1 cellular context compared by ENCODE assay signal in genomic region chr21:45330075-45330781, GRCh38.
TF ChIP-seq lines count a peak whose summit lies in the region.

No MANE protein-coding gene starts in this region.

TF ChIP-seq in SK-N-SH, 30 proteins besides CTCF, POLR2A, EP300 and RAD21 (continued from another document):
- no peak for TF ChIP-seq RCOR1 (IDR thresholded peaks at IDR 0.05; ENCODE audit: low read length)
- TF ChIP-seq MXI1 (IDR thresholded peaks at IDR 0.05; ENCODE audit: low read depth, low read length): no peak
- TF ChIP-seq CHD2 (IDR thresholded peaks at IDR 0.05; ENCODE audit: low read length, partially characterized antibody): no peak
- no peak for TF ChIP-seq TAF1 (IDR thresholded peaks at IDR 0.05; ENCODE audit: borderline replicate concordance, low read depth, low read length)
- TF ChIP-seq YY1 (IDR thresholded peaks at IDR 0.05; ENCODE audit: low read depth): no peak
- TF ChIP-seq REST (IDR thresholded peaks at IDR 0.05; ENCODE audit: low read depth, low read length): 0 out of 2 replicates have a peak, but pooled peaks have one; percentile 21
- TF ChIP-seq NRF1 (IDR thresholded peaks at IDR 0.05; ENCODE audit: low read depth, low read length): no peak
- TF ChIP-seq MEF2A (IDR thresholded peaks at IDR 0.05; ENCODE audit: borderline replicate concordance, low read depth): no peak
- no peak for TF ChIP-seq SMC3 (IDR thresholded peaks at IDR 0.05; ENCODE audit: low read depth, low read length)
- peak; percentile 89 for TF ChIP-seq TEAD4 (IDR thresholded peaks at IDR 0.05; ENCODE audit: borderline replicate concordance, insufficient read depth)
- TF ChIP-seq TCF12 (IDR thresholded peaks at IDR 0.05): peak; percentile 80
- 0 out of 2 replicates have a peak, but pooled peaks have one; percentile 33 for TF ChIP-seq ZBTB33 (IDR thresholded peaks at IDR 0.05; ENCODE audit: borderline replicate concordance, low read depth)
- no peak for TF ChIP-seq FOXJ3 (CRISPR knock-in tag; IDR thresholded peaks at IDR 0.05)
- no peak for TF ChIP-seq SIN3A (IDR thresholded peaks at IDR 0.05; ENCODE audit: borderline replicate concordance, low read depth, low read length)
- TF ChIP-seq, protein P1, sequence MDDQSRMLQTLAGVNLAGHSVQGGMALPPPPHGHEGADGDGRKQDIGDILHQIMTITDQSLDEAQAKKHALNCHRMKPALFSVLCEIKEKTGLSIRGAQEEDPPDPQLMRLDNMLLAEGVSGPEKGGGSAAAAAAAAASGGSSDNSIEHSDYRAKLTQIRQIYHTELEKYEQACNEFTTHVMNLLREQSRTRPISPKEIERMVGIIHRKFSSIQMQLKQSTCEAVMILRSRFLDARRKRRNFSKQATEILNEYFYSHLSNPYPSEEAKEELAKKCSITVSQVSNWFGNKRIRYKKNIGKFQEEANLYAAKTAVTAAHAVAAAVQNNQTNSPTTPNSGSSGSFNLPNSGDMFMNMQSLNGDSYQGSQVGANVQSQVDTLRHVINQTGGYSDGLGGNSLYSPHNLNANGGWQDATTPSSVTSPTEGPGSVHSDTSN (IDR thresholded peaks at IDR 0.05): peak; percentile 51; the same call in 1 of the 2 replicates
- TF ChIP-seq, protein P2, sequence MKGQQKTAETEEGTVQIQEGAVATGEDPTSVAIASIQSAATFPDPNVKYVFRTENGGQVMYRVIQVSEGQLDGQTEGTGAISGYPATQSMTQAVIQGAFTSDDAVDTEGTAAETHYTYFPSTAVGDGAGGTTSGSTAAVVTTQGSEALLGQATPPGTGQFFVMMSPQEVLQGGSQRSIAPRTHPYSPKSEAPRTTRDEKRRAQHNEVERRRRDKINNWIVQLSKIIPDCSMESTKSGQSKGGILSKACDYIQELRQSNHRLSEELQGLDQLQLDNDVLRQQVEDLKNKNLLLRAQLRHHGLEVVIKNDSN (IDR thresholded peaks at IDR 0.05; ENCODE audit: borderline replicate concordance, low read depth): no peak
- TF ChIP-seq NFIC (IDR thresholded peaks at IDR 0.05; ENCODE audit: borderline replicate concordance): peak; percentile 89
- no peak for TF ChIP-seq ELF1 (IDR thresholded peaks at IDR 0.05)
- TF ChIP-seq GATA2 (CRISPR knock-in tag; IDR thresholded peaks at IDR 0.05): no peak
- TF ChIP-seq EZH2phosphoT487 (IDR thresholded peaks at IDR 0.05; ENCODE audit: borderline replicate concordance, low read depth): no peak
